ENCODE assay signal across 2 cellular contexts in genomic region chr6:158270389-158271127, GRCh38.
TF ChIP-seq lines count a peak whose summit lies in the region.

No MANE protein-coding gene starts in this region.

TF ChIP-seq in IMR-90, 13 proteins besides CTCF, POLR2A, EP300 and RAD21:
- TF ChIP-seq, protein P1, sequence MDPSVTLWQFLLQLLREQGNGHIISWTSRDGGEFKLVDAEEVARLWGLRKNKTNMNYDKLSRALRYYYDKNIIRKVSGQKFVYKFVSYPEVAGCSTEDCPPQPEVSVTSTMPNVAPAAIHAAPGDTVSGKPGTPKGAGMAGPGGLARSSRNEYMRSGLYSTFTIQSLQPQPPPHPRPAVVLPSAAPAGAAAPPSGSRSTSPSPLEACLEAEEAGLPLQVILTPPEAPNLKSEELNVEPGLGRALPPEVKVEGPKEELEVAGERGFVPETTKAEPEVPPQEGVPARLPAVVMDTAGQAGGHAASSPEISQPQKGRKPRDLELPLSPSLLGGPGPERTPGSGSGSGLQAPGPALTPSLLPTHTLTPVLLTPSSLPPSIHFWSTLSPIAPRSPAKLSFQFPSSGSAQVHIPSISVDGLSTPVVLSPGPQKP (IDR thresholded peaks at IDR 0.05; ENCODE audit: borderline replicate concordance, low read depth, low read length), result no peak
- TF ChIP-seq MAFK (IDR thresholded peaks at IDR 0.05; ENCODE audit: low read depth, low read length), result peak; percentile 31

TF ChIP-seq in GM12878, 131 proteins besides CTCF, POLR2A, EP300 and RAD21:
- TF ChIP-seq NR2C2 (IDR thresholded peaks at IDR 0.05; ENCODE audit: borderline replicate concordance, control insufficient read depth, insufficient read length, low read depth) (no peak), NBN (IDR thresholded peaks at IDR 0.05) (no peak), HDAC6 (IDR thresholded peaks at IDR 0.05; ENCODE audit: unreplicated experiment) (no peak), NR2F1 (conservative IDR thresholded peaks at IDR 0.05) (peak; percentile 75), NFYA (IDR thresholded peaks at IDR 0.05; ENCODE audit: borderline replicate concordance, low read depth, low read length) (no peak), TCF3 (IDR thresholded peaks at IDR 0.05; ENCODE audit: borderline replicate concordance, insufficient read depth, low read depth, low read length) (no peak), MTA2 (IDR thresholded peaks at IDR 0.05; ENCODE audit: low read depth) (no peak), PAX8 (IDR thresholded peaks at IDR 0.05) (no peak), MEF2B (IDR thresholded peaks at IDR 0.05; ENCODE audit: partially characterized antibody, poor library complexity, severe bottlenecking) (no peak), SMAD1 (IDR thresholded peaks at IDR 0.05; ENCODE audit: low read depth, partially characterized antibody) (no peak), CHD2 (IDR thresholded peaks at IDR 0.05; ENCODE audit: borderline replicate concordance, low read depth, low read length) (no peak), YY1 (IDR thresholded peaks at IDR 0.05; ENCODE audit: low read depth, low read length) (0 out of 2 replicates have a peak, but pooled peaks have one; percentile 5)
- TF ChIP-seq, protein P2, sequence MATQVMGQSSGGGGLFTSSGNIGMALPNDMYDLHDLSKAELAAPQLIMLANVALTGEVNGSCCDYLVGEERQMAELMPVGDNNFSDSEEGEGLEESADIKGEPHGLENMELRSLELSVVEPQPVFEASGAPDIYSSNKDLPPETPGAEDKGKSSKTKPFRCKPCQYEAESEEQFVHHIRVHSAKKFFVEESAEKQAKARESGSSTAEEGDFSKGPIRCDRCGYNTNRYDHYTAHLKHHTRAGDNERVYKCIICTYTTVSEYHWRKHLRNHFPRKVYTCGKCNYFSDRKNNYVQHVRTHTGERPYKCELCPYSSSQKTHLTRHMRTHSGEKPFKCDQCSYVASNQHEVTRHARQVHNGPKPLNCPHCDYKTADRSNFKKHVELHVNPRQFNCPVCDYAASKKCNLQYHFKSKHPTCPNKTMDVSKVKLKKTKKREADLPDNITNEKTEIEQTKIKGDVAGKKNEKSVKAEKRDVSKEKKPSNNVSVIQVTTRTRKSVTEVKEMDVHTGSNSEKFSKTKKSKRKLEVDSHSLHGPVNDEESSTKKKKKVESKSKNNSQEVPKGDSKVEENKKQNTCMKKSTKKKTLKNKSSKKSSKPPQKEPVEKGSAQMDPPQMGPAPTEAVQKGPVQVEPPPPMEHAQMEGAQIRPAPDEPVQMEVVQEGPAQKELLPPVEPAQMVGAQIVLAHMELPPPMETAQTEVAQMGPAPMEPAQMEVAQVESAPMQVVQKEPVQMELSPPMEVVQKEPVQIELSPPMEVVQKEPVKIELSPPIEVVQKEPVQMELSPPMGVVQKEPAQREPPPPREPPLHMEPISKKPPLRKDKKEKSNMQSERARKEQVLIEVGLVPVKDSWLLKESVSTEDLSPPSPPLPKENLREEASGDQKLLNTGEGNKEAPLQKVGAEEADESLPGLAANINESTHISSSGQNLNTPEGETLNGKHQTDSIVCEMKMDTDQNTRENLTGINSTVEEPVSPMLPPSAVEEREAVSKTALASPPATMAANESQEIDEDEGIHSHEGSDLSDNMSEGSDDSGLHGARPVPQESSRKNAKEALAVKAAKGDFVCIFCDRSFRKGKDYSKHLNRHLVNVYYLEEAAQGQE (IDR thresholded peaks at IDR 0.05; ENCODE audit: low read depth, low read length), result no peak
- TF ChIP-seq, protein P3, sequence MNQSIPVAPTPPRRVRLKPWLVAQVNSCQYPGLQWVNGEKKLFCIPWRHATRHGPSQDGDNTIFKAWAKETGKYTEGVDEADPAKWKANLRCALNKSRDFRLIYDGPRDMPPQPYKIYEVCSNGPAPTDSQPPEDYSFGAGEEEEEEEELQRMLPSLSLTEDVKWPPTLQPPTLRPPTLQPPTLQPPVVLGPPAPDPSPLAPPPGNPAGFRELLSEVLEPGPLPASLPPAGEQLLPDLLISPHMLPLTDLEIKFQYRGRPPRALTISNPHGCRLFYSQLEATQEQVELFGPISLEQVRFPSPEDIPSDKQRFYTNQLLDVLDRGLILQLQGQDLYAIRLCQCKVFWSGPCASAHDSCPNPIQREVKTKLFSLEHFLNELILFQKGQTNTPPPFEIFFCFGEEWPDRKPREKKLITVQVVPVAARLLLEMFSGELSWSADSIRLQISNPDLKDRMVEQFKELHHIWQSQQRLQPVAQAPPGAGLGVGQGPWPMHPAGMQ (IDR thresholded peaks at IDR 0.05; ENCODE audit: borderline replicate concordance), result no peak
- TF ChIP-seq, protein P4, sequence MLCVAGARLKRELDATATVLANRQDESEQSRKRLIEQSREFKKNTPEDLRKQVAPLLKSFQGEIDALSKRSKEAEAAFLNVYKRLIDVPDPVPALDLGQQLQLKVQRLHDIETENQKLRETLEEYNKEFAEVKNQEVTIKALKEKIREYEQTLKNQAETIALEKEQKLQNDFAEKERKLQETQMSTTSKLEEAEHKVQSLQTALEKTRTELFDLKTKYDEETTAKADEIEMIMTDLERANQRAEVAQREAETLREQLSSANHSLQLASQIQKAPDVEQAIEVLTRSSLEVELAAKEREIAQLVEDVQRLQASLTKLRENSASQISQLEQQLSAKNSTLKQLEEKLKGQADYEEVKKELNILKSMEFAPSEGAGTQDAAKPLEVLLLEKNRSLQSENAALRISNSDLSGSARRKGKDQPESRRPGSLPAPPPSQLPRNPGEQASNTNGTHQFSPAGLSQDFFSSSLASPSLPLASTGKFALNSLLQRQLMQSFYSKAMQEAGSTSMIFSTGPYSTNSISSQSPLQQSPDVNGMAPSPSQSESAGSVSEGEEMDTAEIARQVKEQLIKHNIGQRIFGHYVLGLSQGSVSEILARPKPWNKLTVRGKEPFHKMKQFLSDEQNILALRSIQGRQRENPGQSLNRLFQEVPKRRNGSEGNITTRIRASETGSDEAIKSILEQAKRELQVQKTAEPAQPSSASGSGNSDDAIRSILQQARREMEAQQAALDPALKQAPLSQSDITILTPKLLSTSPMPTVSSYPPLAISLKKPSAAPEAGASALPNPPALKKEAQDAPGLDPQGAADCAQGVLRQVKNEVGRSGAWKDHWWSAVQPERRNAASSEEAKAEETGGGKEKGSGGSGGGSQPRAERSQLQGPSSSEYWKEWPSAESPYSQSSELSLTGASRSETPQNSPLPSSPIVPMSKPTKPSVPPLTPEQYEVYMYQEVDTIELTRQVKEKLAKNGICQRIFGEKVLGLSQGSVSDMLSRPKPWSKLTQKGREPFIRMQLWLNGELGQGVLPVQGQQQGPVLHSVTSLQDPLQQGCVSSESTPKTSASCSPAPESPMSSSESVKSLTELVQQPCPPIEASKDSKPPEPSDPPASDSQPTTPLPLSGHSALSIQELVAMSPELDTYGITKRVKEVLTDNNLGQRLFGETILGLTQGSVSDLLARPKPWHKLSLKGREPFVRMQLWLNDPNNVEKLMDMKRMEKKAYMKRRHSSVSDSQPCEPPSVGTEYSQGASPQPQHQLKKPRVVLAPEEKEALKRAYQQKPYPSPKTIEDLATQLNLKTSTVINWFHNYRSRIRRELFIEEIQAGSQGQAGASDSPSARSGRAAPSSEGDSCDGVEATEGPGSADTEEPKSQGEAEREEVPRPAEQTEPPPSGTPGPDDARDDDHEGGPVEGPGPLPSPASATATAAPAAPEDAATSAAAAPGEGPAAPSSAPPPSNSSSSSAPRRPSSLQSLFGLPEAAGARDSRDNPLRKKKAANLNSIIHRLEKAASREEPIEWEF (IDR thresholded peaks at IDR 0.05; ENCODE audit: insufficient replicate concordance, low read depth, low read length), result no peak
- TF ChIP-seq, protein P5, sequence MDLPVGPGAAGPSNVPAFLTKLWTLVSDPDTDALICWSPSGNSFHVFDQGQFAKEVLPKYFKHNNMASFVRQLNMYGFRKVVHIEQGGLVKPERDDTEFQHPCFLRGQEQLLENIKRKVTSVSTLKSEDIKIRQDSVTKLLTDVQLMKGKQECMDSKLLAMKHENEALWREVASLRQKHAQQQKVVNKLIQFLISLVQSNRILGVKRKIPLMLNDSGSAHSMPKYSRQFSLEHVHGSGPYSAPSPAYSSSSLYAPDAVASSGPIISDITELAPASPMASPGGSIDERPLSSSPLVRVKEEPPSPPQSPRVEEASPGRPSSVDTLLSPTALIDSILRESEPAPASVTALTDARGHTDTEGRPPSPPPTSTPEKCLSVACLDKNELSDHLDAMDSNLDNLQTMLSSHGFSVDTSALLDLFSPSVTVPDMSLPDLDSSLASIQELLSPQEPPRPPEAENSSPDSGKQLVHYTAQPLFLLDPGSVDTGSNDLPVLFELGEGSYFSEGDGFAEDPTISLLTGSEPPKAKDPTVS (IDR thresholded peaks at IDR 0.05; ENCODE audit: low read depth, low read length), result no peak
- TF ChIP-seq, protein P6, sequence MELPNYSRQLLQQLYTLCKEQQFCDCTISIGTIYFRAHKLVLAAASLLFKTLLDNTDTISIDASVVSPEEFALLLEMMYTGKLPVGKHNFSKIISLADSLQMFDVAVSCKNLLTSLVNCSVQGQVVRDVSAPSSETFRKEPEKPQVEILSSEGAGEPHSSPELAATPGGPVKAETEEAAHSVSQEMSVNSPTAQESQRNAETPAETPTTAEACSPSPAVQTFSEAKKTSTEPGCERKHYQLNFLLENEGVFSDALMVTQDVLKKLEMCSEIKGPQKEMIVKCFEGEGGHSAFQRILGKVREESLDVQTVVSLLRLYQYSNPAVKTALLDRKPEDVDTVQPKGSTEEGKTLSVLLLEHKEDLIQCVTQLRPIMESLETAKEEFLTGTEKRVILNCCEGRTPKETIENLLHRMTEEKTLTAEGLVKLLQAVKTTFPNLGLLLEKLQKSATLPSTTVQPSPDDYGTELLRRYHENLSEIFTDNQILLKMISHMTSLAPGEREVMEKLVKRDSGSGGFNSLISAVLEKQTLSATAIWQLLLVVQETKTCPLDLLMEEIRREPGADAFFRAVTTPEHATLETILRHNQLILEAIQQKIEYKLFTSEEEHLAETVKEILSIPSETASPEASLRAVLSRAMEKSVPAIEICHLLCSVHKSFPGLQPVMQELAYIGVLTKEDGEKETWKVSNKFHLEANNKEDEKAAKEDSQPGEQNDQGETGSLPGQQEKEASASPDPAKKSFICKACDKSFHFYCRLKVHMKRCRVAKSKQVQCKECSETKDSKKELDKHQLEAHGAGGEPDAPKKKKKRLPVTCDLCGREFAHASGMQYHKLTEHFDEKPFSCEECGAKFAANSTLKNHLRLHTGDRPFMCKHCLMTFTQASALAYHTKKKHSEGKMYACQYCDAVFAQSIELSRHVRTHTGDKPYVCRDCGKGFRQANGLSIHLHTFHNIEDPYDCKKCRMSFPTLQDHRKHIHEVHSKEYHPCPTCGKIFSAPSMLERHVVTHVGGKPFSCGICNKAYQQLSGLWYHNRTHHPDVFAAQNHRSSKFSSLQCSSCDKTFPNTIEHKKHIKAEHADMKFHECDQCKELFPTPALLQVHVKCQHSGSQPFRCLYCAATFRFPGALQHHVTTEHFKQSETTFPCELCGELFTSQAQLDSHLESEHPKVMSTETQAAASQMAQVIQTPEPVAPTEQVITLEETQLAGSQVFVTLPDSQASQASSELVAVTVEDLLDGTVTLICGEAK (IDR thresholded peaks at IDR 0.05; ENCODE audit: borderline replicate concordance), result no peak
